Comparison of ENCODE assay signal across 8 cellular contexts in the genomic region with DNA sequence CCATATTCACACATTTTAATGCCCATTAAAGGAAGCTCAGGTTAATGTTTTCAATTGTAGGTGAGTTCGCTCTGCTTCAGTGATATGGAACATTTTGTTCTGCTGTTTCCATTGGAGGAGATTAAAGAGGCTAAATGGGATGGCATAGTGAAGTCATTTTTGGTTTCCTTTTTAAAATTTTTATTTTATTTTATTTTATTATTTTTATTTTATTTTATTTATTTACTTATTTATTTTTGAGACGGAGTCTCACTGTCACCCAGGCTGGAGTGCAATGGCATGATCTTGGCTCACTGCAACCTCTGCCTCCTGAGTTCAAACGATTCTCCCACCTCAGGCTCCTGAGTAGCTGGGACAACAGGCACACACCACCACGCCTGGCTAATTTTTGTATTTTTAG. TPM values are rescaled to one million over a fixed set of nuclear protein-coding genes. Genes with fewer than 3 reads are reported as not detected.
"Had no signal": no experiment of that assay in that cellular context is flagged by ENCODE, and none has a peak within 500 bp of the region (broad histone marks: within the 10 kb centered on the region; RNA-seq: fewer than 3 reads in every experiment).

No MANE protein-coding gene starts in this region.

RNA-seq across cellular contexts. Expression of a gene that starts 0.8 kb away (rescaled TPM):
- total RNA-seq: HepG2; HT1080; IMR-90; LHCN-M2; MCF 10A; NCI-H460; SJSA1; T-helper 1 cell treated with Interleukin-12 subunit alpha and Interleukin-12 subunit beta and Interleukin-4 antibody, amounts not matched to agents 30 ng/mL and 1 ng/mL, for 36 hours had no signal
